In the genomic region with DNA sequence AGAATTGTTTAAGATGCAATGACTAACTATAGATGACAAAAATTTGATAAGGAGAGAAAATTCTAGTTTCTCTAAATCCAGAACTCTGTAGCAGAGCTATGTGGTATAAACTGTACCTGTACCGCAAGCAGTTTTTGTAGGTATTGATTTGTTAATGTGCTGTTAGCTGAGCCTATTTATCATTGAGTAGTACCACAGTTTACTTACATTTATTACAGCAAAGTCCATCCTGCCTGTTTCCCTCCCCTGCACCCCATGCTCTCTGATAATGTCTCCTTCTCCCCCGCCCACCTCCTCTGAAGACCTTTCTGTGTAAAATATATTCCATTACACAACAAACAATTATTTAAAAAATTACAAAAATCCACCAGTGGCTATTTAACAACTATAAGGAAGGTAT, we compare ENCODE assay signal across 2 cellular contexts.
TF ChIP-seq lines count a peak whose summit lies in the region.

No MANE protein-coding gene starts in this region.

TF ChIP-seq in liver, 16 proteins besides CTCF, POLR2A, EP300 and RAD21 (continued from another document):
- TF ChIP-seq, protein P1, sequence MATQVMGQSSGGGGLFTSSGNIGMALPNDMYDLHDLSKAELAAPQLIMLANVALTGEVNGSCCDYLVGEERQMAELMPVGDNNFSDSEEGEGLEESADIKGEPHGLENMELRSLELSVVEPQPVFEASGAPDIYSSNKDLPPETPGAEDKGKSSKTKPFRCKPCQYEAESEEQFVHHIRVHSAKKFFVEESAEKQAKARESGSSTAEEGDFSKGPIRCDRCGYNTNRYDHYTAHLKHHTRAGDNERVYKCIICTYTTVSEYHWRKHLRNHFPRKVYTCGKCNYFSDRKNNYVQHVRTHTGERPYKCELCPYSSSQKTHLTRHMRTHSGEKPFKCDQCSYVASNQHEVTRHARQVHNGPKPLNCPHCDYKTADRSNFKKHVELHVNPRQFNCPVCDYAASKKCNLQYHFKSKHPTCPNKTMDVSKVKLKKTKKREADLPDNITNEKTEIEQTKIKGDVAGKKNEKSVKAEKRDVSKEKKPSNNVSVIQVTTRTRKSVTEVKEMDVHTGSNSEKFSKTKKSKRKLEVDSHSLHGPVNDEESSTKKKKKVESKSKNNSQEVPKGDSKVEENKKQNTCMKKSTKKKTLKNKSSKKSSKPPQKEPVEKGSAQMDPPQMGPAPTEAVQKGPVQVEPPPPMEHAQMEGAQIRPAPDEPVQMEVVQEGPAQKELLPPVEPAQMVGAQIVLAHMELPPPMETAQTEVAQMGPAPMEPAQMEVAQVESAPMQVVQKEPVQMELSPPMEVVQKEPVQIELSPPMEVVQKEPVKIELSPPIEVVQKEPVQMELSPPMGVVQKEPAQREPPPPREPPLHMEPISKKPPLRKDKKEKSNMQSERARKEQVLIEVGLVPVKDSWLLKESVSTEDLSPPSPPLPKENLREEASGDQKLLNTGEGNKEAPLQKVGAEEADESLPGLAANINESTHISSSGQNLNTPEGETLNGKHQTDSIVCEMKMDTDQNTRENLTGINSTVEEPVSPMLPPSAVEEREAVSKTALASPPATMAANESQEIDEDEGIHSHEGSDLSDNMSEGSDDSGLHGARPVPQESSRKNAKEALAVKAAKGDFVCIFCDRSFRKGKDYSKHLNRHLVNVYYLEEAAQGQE (IDR thresholded peaks at IDR 0.05): no peak
- peak; percentile 33 to 50 for TF ChIP-seq HNF4A (conservative IDR thresholded peaks at IDR 0.05)
TF ChIP-seq in liver: peak in this region for 1.

TF ChIP-seq in HepG2, 621 proteins besides CTCF, POLR2A, EP300 and RAD21:
- TF ChIP-seq AKNA (CRISPR knock-in tag; IDR thresholded peaks at IDR 0.05; ENCODE audit: borderline replicate concordance) (no peak), ZNF780A (CRISPR knock-in tag; IDR thresholded peaks at IDR 0.05) (no peak), TERF1 (CRISPR knock-in tag; IDR thresholded peaks at IDR 0.05) (no peak), ZNF547 (CRISPR knock-in tag; IDR thresholded peaks at IDR 0.05) (no peak), LCORL (IDR thresholded peaks at IDR 0.05) (no peak), LCORL (CRISPR knock-in tag; IDR thresholded peaks at IDR 0.05) (no peak), GFI1 (CRISPR knock-in tag; IDR thresholded peaks at IDR 0.05; ENCODE audit: borderline replicate concordance) (no peak), MIXL1 (CRISPR knock-in tag; IDR thresholded peaks at IDR 0.05) (no peak), ZNF841 (CRISPR knock-in tag; IDR thresholded peaks at IDR 0.05; ENCODE audit: borderline replicate concordance) (no peak), POLR2G (IDR thresholded peaks at IDR 0.05; ENCODE audit: low read depth, low read length) (no peak), ZNF34 (CRISPR knock-in tag; IDR thresholded peaks at IDR 0.05; ENCODE audit: borderline replicate concordance) (no peak), ZNF562 (CRISPR knock-in tag; IDR thresholded peaks at IDR 0.05; ENCODE audit: borderline replicate concordance) (no peak), ZNF720 (CRISPR knock-in tag; IDR thresholded peaks at IDR 0.05) (no peak), IRF2 (CRISPR knock-in tag; IDR thresholded peaks at IDR 0.05) (no peak), ZNF652 (CRISPR knock-in tag; IDR thresholded peaks at IDR 0.05; ENCODE audit: borderline replicate concordance, low read depth) (no peak), MTA3 (CRISPR knock-in tag; IDR thresholded peaks at IDR 0.05) (no peak), ZFYVE20 (CRISPR knock-in tag; IDR thresholded peaks at IDR 0.05; ENCODE audit: borderline replicate concordance, low read depth) (no peak)
- TF ChIP-seq, protein P2, sequence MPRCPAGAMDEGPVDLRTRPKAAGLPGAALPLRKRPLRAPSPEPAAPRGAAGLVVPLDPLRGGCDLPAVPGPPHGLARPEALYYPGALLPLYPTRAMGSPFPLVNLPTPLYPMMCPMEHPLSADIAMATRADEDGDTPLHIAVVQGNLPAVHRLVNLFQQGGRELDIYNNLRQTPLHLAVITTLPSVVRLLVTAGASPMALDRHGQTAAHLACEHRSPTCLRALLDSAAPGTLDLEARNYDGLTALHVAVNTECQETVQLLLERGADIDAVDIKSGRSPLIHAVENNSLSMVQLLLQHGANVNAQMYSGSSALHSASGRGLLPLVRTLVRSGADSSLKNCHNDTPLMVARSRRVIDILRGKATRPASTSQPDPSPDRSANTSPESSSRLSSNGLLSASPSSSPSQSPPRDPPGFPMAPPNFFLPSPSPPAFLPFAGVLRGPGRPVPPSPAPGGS (CRISPR knock-in tag; IDR thresholded peaks at IDR 0.05): no peak
